In the genomic region with DNA sequence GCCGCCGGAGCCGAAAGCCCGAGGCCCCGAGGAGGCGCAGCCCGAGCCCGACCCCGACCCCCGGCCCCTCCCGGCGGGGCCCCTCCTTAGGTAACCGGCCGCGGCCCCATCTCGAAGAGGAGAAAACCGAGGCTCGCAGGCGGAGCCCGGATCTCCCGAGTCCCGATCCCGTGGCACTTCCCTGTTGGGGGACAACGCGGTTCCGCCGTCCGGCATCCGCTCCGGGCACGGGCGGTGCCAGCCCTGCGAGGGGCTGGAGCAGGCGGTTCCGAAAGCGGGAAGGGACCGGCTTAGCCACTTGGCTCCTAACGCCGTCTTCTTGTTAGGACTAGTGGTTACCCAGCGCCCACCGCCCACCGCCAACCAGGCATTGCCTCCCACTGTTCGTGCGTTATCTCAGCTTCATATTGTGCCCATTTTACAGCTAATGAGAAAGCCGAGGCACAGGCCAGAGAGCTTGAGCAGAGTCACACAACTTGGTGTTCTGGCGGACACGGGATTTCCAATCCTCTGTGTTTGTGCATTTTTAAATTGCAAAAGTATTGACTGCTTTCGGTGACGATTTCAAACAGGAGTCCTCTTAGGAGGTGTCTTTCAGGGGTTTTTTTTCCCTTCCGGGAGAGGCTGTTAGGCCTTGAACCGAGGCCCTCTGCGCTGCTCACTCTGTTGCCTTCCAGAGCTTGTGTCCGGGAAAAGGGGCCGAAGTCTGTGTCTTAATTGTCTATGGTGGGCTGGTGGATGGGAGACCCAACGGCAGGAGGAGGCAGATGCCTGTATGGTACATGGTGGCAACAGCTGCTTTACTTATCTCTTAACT, we compare ENCODE assay signal across 8 cellular contexts. TPM values are rescaled to one million over a fixed set of nuclear protein-coding genes. Genes with fewer than 3 reads are reported as not detected.
A peak's percentile ranks its signal among the peaks of the same experiment; 100 is the strongest.
DNase-seq lines count a peak whose midpoint lies in the region; ATAC-seq and TF ChIP-seq lines count a peak whose summit lies in the region.

No MANE protein-coding gene starts in this region.

- H3K4me1 ChIP-seq in osteoblast (ENCODE audit: insufficient read depth, low read length) = peaks cover 12% of the 10 kb centered on the region

- H3K36me3 ChIP-seq in osteoblast (ENCODE audit: insufficient read depth, low read length) = peaks cover 5% of the 10 kb centered on the region

- H3K4me3 ChIP-seq in fibroblast of mammary gland (ENCODE audit: control insufficient read depth, low read depth, low read length) = peak overlapping the region; percentile 81
- H3K4me3 ChIP-seq in osteoblast (ENCODE audit: insufficient read depth, low read length) = peak overlapping the region; percentile 89

- no peaks in the 10 kb centered on the region for H4K20me1 ChIP-seq in osteoblast (ENCODE audit: insufficient read depth, low read length)

- H3K27ac ChIP-seq in C4-2B (peak overlapping the region; percentile 86), osteoblast (ENCODE audit: low read depth, low read length) (peak overlapping the region; percentile 51)

- H3K27ac Mint-ChIP-seq in T-helper 17 cell = no peak overlapping the region

- peak overlapping the region; percentile 83 for H3K4me2 ChIP-seq in osteoblast (ENCODE audit: insufficient read depth, low read length)

- DNase-seq in T-helper 17 cell (no peak), fibroblast of mammary gland (ENCODE audit: low read depth) (no peak), osteoblast (ENCODE audit: insufficient read length, low spot score, missing footprints) (peak; percentile 84), NCI-H1048 (lab: John Stamatoyannopoulos, UW) (no peak), NCI-H446 treated with DMSO at 0.1 percent for 48 hours (lab: John Stamatoyannopoulos, UW) (no peak)

- H3K4me3 Mint-ChIP-seq in T-helper 17 cell = peak overlapping the region; percentile 89

- TF ChIP-seq CTCF in C4-2B (conservative IDR thresholded peaks at IDR 0.05) = no peak
- TF ChIP-seq CTCF in fibroblast of mammary gland (conservative IDR thresholded peaks at IDR 0.05; ENCODE audit: control insufficient read depth, insufficient read depth, low read depth, low read length) = no peak
- no peak for TF ChIP-seq CTCF in osteoblast (IDR thresholded peaks at IDR 0.05; ENCODE audit: extremely low read depth, low read depth, low read length)

- H3K27me3 Mint-ChIP-seq in T-helper 17 cell = peaks cover 16% of the 10 kb centered on the region

- peak overlapping the region; percentile 92 for H2AFZ ChIP-seq in osteoblast (ENCODE audit: low read length)

- H3K36me3 Mint-ChIP-seq in T-helper 17 cell (ENCODE audit: low read depth) = no peaks in the 10 kb centered on the region

- no peaks in the 10 kb centered on the region for H3K27me3 ChIP-seq in osteoblast (ENCODE audit: insufficient read depth, low read length)

- ATAC-seq in GM18907 (IDR thresholded peaks at IDR 0.05; ENCODE audit: unreplicated experiment) (peak; percentile 28), HG03135 (IDR thresholded peaks at IDR 0.05; ENCODE audit: unreplicated experiment) (peak; percentile 11), T-helper 17 cell (no peak)

- H3K4me1 Mint-ChIP-seq in T-helper 17 cell = peaks cover 15% of the 10 kb centered on the region

- H3K79me2 ChIP-seq in osteoblast (ENCODE audit: insufficient read depth, low read length) = peaks cover 51% of the 10 kb centered on the region

- H3K9me3 ChIP-seq in T-helper 17 cell (ENCODE audit: control insufficient read depth, low read length, poor library complexity, severe bottlenecking) (no peaks in the 10 kb centered on the region), osteoblast (ENCODE audit: low read depth, low read length) (no peaks in the 10 kb centered on the region)

RNA-seq across cellular contexts. Expression of gene CENPA, which starts 0.6 kb away (rescaled TPM):
- under 1 TPM; 0.50 to 0.52 TPM for total RNA-seq in T-helper 17 cell
- 2.2 and 2.9 TPM in 2 replicates for total RNA-seq in osteoblast

RNA-seq across cellular contexts. Expression of gene SLC35F6, which starts 22.3 kb away (rescaled TPM):
- total RNA-seq in T-helper 17 cell = 10 to 100 TPM; 14.9 to 16.0 TPM
- 82.8 and 83.6 TPM in 2 replicates for total RNA-seq in osteoblast
